Comparison of ENCODE assay signal across 12 cellular contexts in the genomic region with DNA sequence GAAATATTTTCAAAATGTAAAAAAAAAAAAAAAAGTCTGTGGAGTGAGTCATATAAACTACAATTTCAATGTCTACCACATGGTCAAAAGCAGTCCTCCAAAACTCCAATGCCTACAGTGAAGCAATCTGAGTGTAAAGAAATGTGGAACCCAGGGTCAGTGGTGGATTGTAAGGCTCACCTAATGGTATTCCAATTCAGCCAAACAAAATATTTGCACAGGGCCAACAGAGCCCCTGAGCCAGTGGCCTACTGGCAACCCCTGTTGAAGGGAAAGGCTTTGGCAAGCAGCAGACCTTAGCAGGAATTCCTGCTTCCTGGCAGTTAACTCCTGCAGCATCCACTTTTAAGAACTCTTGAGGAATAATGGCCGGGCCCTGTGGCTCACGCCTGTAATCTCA. TPM values are rescaled to one million over a fixed set of nuclear protein-coding genes. Genes with fewer than 3 reads are reported as not detected.
DNase-seq lines count a peak whose midpoint lies in the region; ATAC-seq, FAIRE-seq and TF ChIP-seq lines count a peak whose summit lies in the region.
"Had no signal": no experiment of that assay in that cellular context is flagged by ENCODE, and none has a peak within 500 bp of the region (broad histone marks: within the 10 kb centered on the region; RNA-seq: fewer than 3 reads in every experiment).

No MANE protein-coding gene starts in this region.

- H3K27ac ChIP-seq in H9 (ENCODE audit: insufficient read length, low read depth, low read length): no peak overlapping the region
- no peak overlapping the region for H3K27ac ChIP-seq in SJCRH30

- H2BK120ac ChIP-seq in H9 (ENCODE audit: low read depth, low read length, poor library complexity, severe bottlenecking): no peak overlapping the region

- no peak overlapping the region for H3K14ac ChIP-seq in H9 (ENCODE audit: insufficient read depth, low read length)

- no peak overlapping the region for H2AFZ ChIP-seq in H9 (ENCODE audit: low read length)

- WGBS in H9 (ENCODE audit: extremely low coverage, insufficient read length, low lambda C conversion rate): no CpG with 5 or more reads among the region's 2 CpGs

- no peak overlapping the region for H3K18ac ChIP-seq in H9 (ENCODE audit: insufficient read length, low read depth, low read length)

- no peak overlapping the region for H2AK5ac ChIP-seq in H9 (ENCODE audit: insufficient read length, low read length)

- no peak overlapping the region for H2BK12ac ChIP-seq in H9 (ENCODE audit: insufficient read length, low read depth, low read length)

- H4K20me1 ChIP-seq in H9 (ENCODE audit: control insufficient read depth, insufficient read depth, insufficient read length): no peaks in the 10 kb centered on the region

- H3K56ac ChIP-seq in H9 (ENCODE audit: insufficient read length, low read depth, low read length): no peak overlapping the region

- peaks cover 25% of the 10 kb centered on the region for H3K36me3 ChIP-seq in SJCRH30

- H3K27me3 ChIP-seq in H9 (ENCODE audit: insufficient read depth, low read length) (no peaks in the 10 kb centered on the region), SJCRH30 (no peaks in the 10 kb centered on the region)

- H2BK5ac ChIP-seq in H9 (ENCODE audit: insufficient read length, low read length): no peak overlapping the region

- H2BK15ac ChIP-seq in H9 (ENCODE audit: low read depth, low read length): no peak overlapping the region

- peaks cover 61% of the 10 kb centered on the region for H3K79me2 ChIP-seq in H9 (ENCODE audit: insufficient read depth, low read length)

- no peak overlapping the region for H4K91ac ChIP-seq in H9 (ENCODE audit: insufficient read length, low read depth, low read length)

- peaks cover 0 to 37% (median 21%) of the 10 kb centered on the region in 3 experiments; a peak in 6 of 7 replicates for H3K36me3 Mint-ChIP-seq in H9 (ENCODE audit: insufficient read depth in 1 of 3, low read depth in 3 of 3)

- H3K4me1 Mint-ChIP-seq in H9: peaks cover 3 to 10% of the 10 kb centered on the region in 2 experiments; a peak in 3 of 4 replicates

- no peak overlapping the region for H3T11ph ChIP-seq in H9 (ENCODE audit: low read length)

- peak; percentile 67 for ATAC-seq in left lobe of liver
- no peak for ATAC-seq in GM18873 (IDR thresholded peaks at IDR 0.05; ENCODE audit: low FRiP score, unreplicated experiment)
- ATAC-seq: K562 had no signal

- H3K4me3 ChIP-seq in AG10803 (ENCODE audit: low read length) (no peak overlapping the region), SJCRH30 (no peak overlapping the region)
- H3K4me3 ChIP-seq: K562 had no signal

- H4K5ac ChIP-seq in H9 (ENCODE audit: insufficient read length, low read depth, low read length): no peak overlapping the region

- H3K4me3 Mint-ChIP-seq in H9: peak overlapping the region; percentile 10 to 12; a peak in 2 of 5 replicates
- H3K4me3 Mint-ChIP-seq: T-helper 1 cell treated with Interleukin-12 subunit alpha and Interleukin-12 subunit beta and Interleukin-4 antibody, amounts not matched to agents 30 μg/mL and 1 μg/mL, for 36 hours had no signal

- TF ChIP-seq CTCF in AG10803 (conservative IDR thresholded peaks at IDR 0.05; ENCODE audit: low read length) (no peak), H9 (conservative IDR thresholded peaks at IDR 0.05) (no peak)

- FAIRE-seq in RCC 7860 (lab: Jason Lieb, UNC): no peak
- FAIRE-seq: K562 had no signal

- H3K79me1 ChIP-seq in H9 (ENCODE audit: insufficient read depth, low read depth, low read length, poor library complexity, severe bottlenecking): peaks cover 14% of the 10 kb centered on the region

- H3K4me1 ChIP-seq in H9 (ENCODE audit: insufficient read depth, low read length): no peaks in the 10 kb centered on the region
- no peaks in the 10 kb centered on the region; the same call in 1 of the 2 replicates for H3K4me1 ChIP-seq in SJCRH30

- peaks cover 11% of the 10 kb centered on the region for H3K23me2 ChIP-seq in H9 (ENCODE audit: insufficient read length, low read depth, low read length, poor library complexity, severe bottlenecking)

- DNase-seq in AG10803 (ENCODE audit: low read depth): peak; percentile 86
- no peak for DNase-seq in H9
- DNase-seq in amniotic stem cell (lab: John Stamatoyannopoulos, UW): peak; percentile 20
- peak; percentile 75 for DNase-seq in left lobe of liver (ENCODE audit: low spot score)
- DNase-seq in cerebellar nuclear complex (lab: John Stamatoyannopoulos, UW): no peak
- no peak for DNase-seq in RCC 7860 (ENCODE audit: low spot score)
- DNase-seq in SJCRH30: no peak
- DNase-seq: NCI-H774 had no signal

- no peaks in the 10 kb centered on the region; a peak in 1 of 5 replicates for H3K9me3 Mint-ChIP-seq in H9
- H3K9me3 Mint-ChIP-seq: T-helper 1 cell treated with Interleukin-12 subunit alpha and Interleukin-12 subunit beta and Interleukin-4 antibody, amounts not matched to agents 30 μg/mL and 1 μg/mL, for 36 hours had no signal

- H3K23ac ChIP-seq in H9 (ENCODE audit: insufficient read length, low read depth, low read length): no peak overlapping the region

- no peak overlapping the region for H4K8ac ChIP-seq in H9 (replicated peaks; ENCODE audit: insufficient read length, low read depth, low read length)

- no peaks in the 10 kb centered on the region for H3K27me3 Mint-ChIP-seq in H9 (ENCODE audit: low read depth)
- H3K27me3 Mint-ChIP-seq: progenitor cell of endocrine pancreas had no signal

- no peak overlapping the region for H2BK20ac ChIP-seq in H9 (ENCODE audit: low read depth, low read length, poor library complexity, severe bottlenecking)

- H3K9me3 ChIP-seq in H9 (ENCODE audit: control insufficient read depth, low read depth, low read length) (no peaks in the 10 kb centered on the region), SJCRH30 (replicated peaks) (no peaks in the 10 kb centered on the region)

- no peak overlapping the region for H3K27ac Mint-ChIP-seq in H9
- H3K27ac Mint-ChIP-seq: progenitor cell of endocrine pancreas; T-helper 1 cell treated with Interleukin-12 subunit alpha and Interleukin-12 subunit beta and Interleukin-4 antibody, amounts not matched to agents 30 μg/mL and 1 μg/mL, for 36 hours had no signal

- no peak overlapping the region for H3K4me2 ChIP-seq in H9 (ENCODE audit: insufficient read depth, insufficient read length, low read length)

- H3K9ac ChIP-seq in H9 (ENCODE audit: extremely low read depth, insufficient read length, low read length): no peak overlapping the region

- H3K4ac ChIP-seq in H9 (ENCODE audit: low read depth, low read length): no peak overlapping the region

RNA-seq across cellular contexts. Expression of a gene that starts 3.4 kb away (rescaled TPM):
- total RNA-seq in H9 (2021) (206 and 227 TPM in 2 replicates), left lobe of liver (21.5 TPM)
- 122 and 151 TPM in 2 replicates for total RNA-seq in SJCRH30 (2014; rRNA removed; shearing (Covaris generic))

RNA-seq across cellular contexts. Expression of a gene that starts 39.8 kb away (rescaled TPM):
- total RNA-seq in H9 (2021) (11.5 and 12.8 TPM in 2 replicates), left lobe of liver (1.9 TPM)
- 7.4 and 7.5 TPM in 2 replicates for total RNA-seq in SJCRH30 (2014; rRNA removed; shearing (Covaris generic))

Comparison
In these comparisons a context has a peak if more than half of its experiments do, and no peak if none do; other contexts are left out.
1. DNase-seq: peak in AG10803 (single experiment), amniotic stem cell (single experiment) and left lobe of liver (single experiment); none in H9 (single experiment), cerebellar nuclear complex (0 of 2), RCC 7860 (single experiment) and SJCRH30 (0 of 2).